ENCODE assay signal across 1 cellular context in genomic region chr12:49883065-49883464, GRCh38.
TF ChIP-seq lines count a peak whose summit lies in the region.

No MANE protein-coding gene starts in this region.

TF ChIP-seq in H1, 55 proteins besides CTCF, POLR2A, EP300 and RAD21:
- no peak for TF ChIP-seq CREB1 (IDR thresholded peaks at IDR 0.05)
